ENCODE assay signal across 8 cellular contexts in genomic region chr19:2274185-2274711, GRCh38. TPM values are rescaled to one million over a fixed set of nuclear protein-coding genes. Genes with fewer than 3 reads are reported as not detected.
DNase-seq lines count a peak whose midpoint lies in the region; ATAC-seq and TF ChIP-seq lines count a peak whose summit lies in the region.

No MANE protein-coding gene starts in this region.

- ATAC-seq in stimulated activated effector memory CD8-positive, alpha-beta T cell treated with anti-CD3 and anti-CD28 coated beads, Interleukin-12 subunit alpha, Interleukin-12 subunit beta, amount 100 ng/mL, for 72 hours, result no peak
- ATAC-seq in left lobe of liver (no peak), GM21576 (IDR thresholded peaks at IDR 0.05; ENCODE audit: unreplicated experiment) (no peak)

- peaks cover 92% of the 10 kb centered on the region for H3K36me3 Mint-ChIP-seq in stimulated activated effector memory CD8-positive, alpha-beta T cell treated with anti-CD3 and anti-CD28 coated beads, Interleukin-12 subunit alpha, Interleukin-12 subunit beta, amount 100 ng/mL, for 72 hours

- H3K9me3 Mint-ChIP-seq in stimulated activated effector memory CD8-positive, alpha-beta T cell treated with anti-CD3 and anti-CD28 coated beads, Interleukin-12 subunit alpha, Interleukin-12 subunit beta, amount 100 ng/mL, for 72 hours, result no peaks in the 10 kb centered on the region

- no peaks in the 10 kb centered on the region for H3K9me2 ChIP-seq in GM23248 (ENCODE audit: insufficient read depth)

- peaks cover 40% of the 10 kb centered on the region for H3K4me1 Mint-ChIP-seq in stimulated activated effector memory CD8-positive, alpha-beta T cell treated with anti-CD3 and anti-CD28 coated beads, Interleukin-12 subunit alpha, Interleukin-12 subunit beta, amount 100 ng/mL, for 72 hours

- H3K9ac ChIP-seq in GM23248, result peak overlapping the region; percentile 60

- peak overlapping the region; percentile 49 for H3K27ac ChIP-seq in GM23248
- peak overlapping the region; percentile 94 for H3K27ac ChIP-seq in RWPE1

- POLR2A ChIA-PET in RWPE1 (lab: Yijun Ruan, JAX; ENCODE audit: low non-redundant PET), result interaction anchor here (0.6 kb wide), 1 partner anchor 241 kb away, joined by 4 read pairs; no protein-coding TSS in a partner anchor

- H3F3A ChIP-seq in GM23248 (ENCODE audit: insufficient read depth), result peaks cover 6% of the 10 kb centered on the region

- CTCF ChIA-PET in RWPE1 (lab: Yijun Ruan, JAX), result interaction anchor here (0.6 to 0.8 kb wide), 2 partner anchors 11 to 221 kb away, joined by 4 read pairs; no protein-coding TSS in a partner anchor

- TF ChIP-seq CTCF in RWPE1 (conservative IDR thresholded peaks at IDR 0.05; ENCODE audit: low read depth), result no peak
- TF ChIP-seq CTCF in foreskin fibroblast (IDR thresholded peaks at IDR 0.05; ENCODE audit: low read depth, low read length), result no peak

- peak overlapping the region; percentile 84 for H3K4me3 Mint-ChIP-seq in stimulated activated effector memory CD8-positive, alpha-beta T cell treated with anti-CD3 and anti-CD28 coated beads, Interleukin-12 subunit alpha, Interleukin-12 subunit beta, amount 100 ng/mL, for 72 hours

- no peaks in the 10 kb centered on the region for H3K27me3 ChIP-seq in GM23248 (replicated peaks; ENCODE audit: insufficient read depth)

- in situ Hi-C loops in GM23248 (cut with MboI), result no loop called here

- peak overlapping the region; percentile 92 for H3K4me3 ChIP-seq in GM23248
- peak overlapping the region; percentile 32 to 36 for H3K4me3 ChIP-seq in foreskin fibroblast (ENCODE audit: low read depth in 1 of 2, low read length in 2 of 2)

- peak overlapping the region; percentile 95 for H3K27ac Mint-ChIP-seq in stimulated activated effector memory CD8-positive, alpha-beta T cell treated with anti-CD3 and anti-CD28 coated beads, Interleukin-12 subunit alpha, Interleukin-12 subunit beta, amount 100 ng/mL, for 72 hours

- no peak overlapping the region for H3K4me2 ChIP-seq in GM23248 (ENCODE audit: unreplicated experiment)

- DNase-seq in GM23248, result peak; percentile 51
- DNase-seq in RWPE1 (ENCODE audit: low spot score), result no peak
- peak in 1 of 2 donors; percentile 34 for DNase-seq in foreskin fibroblast
- DNase-seq in stimulated activated effector memory CD8-positive, alpha-beta T cell treated with anti-CD3 and anti-CD28 coated beads, Interleukin-12 subunit alpha, Interleukin-12 subunit beta, amount 100 ng/mL, for 72 hours (ENCODE audit: low spot score in 2 of 2), result no peak
- DNase-seq in activated effector memory CD4-positive, alpha-beta T cell treated with Interleukin-2 at 50 U/mL for 16 hours, result no peak
- DNase-seq in left lobe of liver (ENCODE audit: low spot score), result no peak
- DNase-seq in T-helper 9 cell, result no peak

- 70 to 72% methylated on average over 8 to 9 of the region's 9 CpGs for WGBS in GM23248 (ENCODE audit: low coverage in 1 of 2, low lambda C conversion rate in 2 of 2, missing lambda C conversion rate in 2 of 2), 2 experiments

- no peak overlapping the region for H2AFZ ChIP-seq in GM23248

- H3K79me2 ChIP-seq in GM23248 (ENCODE audit: insufficient read depth), result peaks cover 62% of the 10 kb centered on the region

- H3K36me3 ChIP-seq in GM23248 (ENCODE audit: low read depth), result no peaks in the 10 kb centered on the region; the same call in 1 of the 2 replicates

- H4K20me1 ChIP-seq in GM23248 (ENCODE audit: insufficient read depth), result peaks cover 15% of the 10 kb centered on the region

- H3K4me1 ChIP-seq in GM23248 (ENCODE audit: insufficient read depth), result peaks cover 12% of the 10 kb centered on the region

- H3K9me3 ChIP-seq in GM23248 (ENCODE audit: low read depth), result no peaks in the 10 kb centered on the region

RNA-seq across cellular contexts. Expression of gene PEAK3, which starts 7.7 kb away (rescaled TPM):
- total RNA-seq in GM23248 (2014; rRNA removed; shearing (Covaris generic)), result not detected in 2 replicates
- 0.19 TPM in 1 of 2 replicates, not detected in the other for polyA plus RNA-seq in GM23248 (2016; fragmentation: Nextera tagmentation; extraction: Ambion mirVana)
- total RNA-seq in left lobe of liver, result 0.28 TPM

RNA-seq across cellular contexts. Expression of gene JSRP1, which starts 18.0 kb away (rescaled TPM):
- total RNA-seq in GM23248 (2014; rRNA removed; shearing (Covaris generic)), result not detected in 2 replicates
- polyA plus RNA-seq in GM23248 (2016; fragmentation: Nextera tagmentation; extraction: Ambion mirVana), result 0.41 TPM in 1 of 2 replicates, not detected in the other
- total RNA-seq in left lobe of liver, result 0.18 TPM

RNA-seq across cellular contexts. Expression of gene AMH, which starts 25.1 kb away (rescaled TPM):
- not detected in 2 replicates for total RNA-seq in GM23248 (2014; rRNA removed; shearing (Covaris generic))
- not detected in 2 replicates for polyA plus RNA-seq in GM23248 (2016; fragmentation: Nextera tagmentation; extraction: Ambion mirVana)
- 0.93 TPM for total RNA-seq in left lobe of liver

RNA-seq across cellular contexts. Expression of gene LINGO3, which starts 33.7 kb away (rescaled TPM):
- not detected in 2 replicates for total RNA-seq in GM23248 (2014; rRNA removed; shearing (Covaris generic))
- not detected in 2 replicates for polyA plus RNA-seq in GM23248 (2016; fragmentation: Nextera tagmentation; extraction: Ambion mirVana)
- total RNA-seq in left lobe of liver, result not detected

RNA-seq across cellular contexts. Expression of gene SF3A2, which starts 37.6 kb away (rescaled TPM):
- 20.9 and 26.7 TPM in 2 replicates for total RNA-seq in GM23248 (2014; rRNA removed; shearing (Covaris generic))
- 13.7 and 16.8 TPM in 2 replicates for polyA plus RNA-seq in GM23248 (2016; fragmentation: Nextera tagmentation; extraction: Ambion mirVana)
- 19.0 TPM for total RNA-seq in left lobe of liver
